19 cellular contexts compared by ENCODE assay signal in genomic region chr16:59164461-59164860, GRCh38.
DNase-seq lines count a peak whose midpoint lies in the region; ATAC-seq and TF ChIP-seq lines count a peak whose summit lies in the region.
"Had no signal": no experiment of that assay in that cellular context is flagged by ENCODE, and none has a peak within 500 bp of the region (broad histone marks: within the 10 kb centered on the region; RNA-seq: fewer than 3 reads in every experiment).

No MANE protein-coding gene starts in this region.

- POLR2A ChIA-PET in WTC11 (lab: Charles Lee): interaction anchor here (0.6 kb wide), 1 partner anchor 1926 kb away, joined by 7 read pairs; no protein-coding TSS in a partner anchor

- DNase-seq in EH (ENCODE audit: low read depth): peak; percentile 2
- DNase-seq in LHCN-M2 (ENCODE audit: low read depth): peak; percentile 3
- DNase-seq in WTC11 (ENCODE audit: low spot score): peak; percentile 22
- DNase-seq in left lung: no peak
- DNase-seq in stimulated activated naive B cell treated with anti-CD40 and anti-IgM and Interleukin-4, amounts not matched to agents 10 μg/mL and 1 μg/mL and 100 μg/mL, for 72 hours: no peak
- no peak for DNase-seq in spleen
- no peak for DNase-seq in A172 (ENCODE audit: low spot score)
- DNase-seq: cerebellar nuclear complex, left ventricle myocardium superior, small intestine, T-helper 17 cell, testis had no signal

- WGBS in spleen, 5 donors: 82 to 89% (median 87%) methylated on average over 2 of the region's 2 CpGs

- H3K27ac Mint-ChIP-seq in WTC11: no peak overlapping the region
- H3K27ac Mint-ChIP-seq in stimulated activated naive B cell treated with anti-CD40 and anti-IgM and Interleukin-4, amounts not matched to agents 10 μg/mL and 1 μg/mL and 100 μg/mL, for 72 hours: no peak overlapping the region
- H3K27ac Mint-ChIP-seq: activated T-helper 17 cell treated with anti-CD3 and anti-CD28 coated beads, Interleukin-2, amount 50 U/mL, for 72 hours; T-helper 17 cell had no signal

- H3K4me3 Mint-ChIP-seq in WTC11: no peak overlapping the region
- H3K4me3 Mint-ChIP-seq in stimulated activated naive B cell treated with anti-CD40 and anti-IgM and Interleukin-4, amounts not matched to agents 10 μg/mL and 1 μg/mL and 100 μg/mL, for 72 hours: no peak overlapping the region
- H3K4me3 Mint-ChIP-seq: activated T-helper 17 cell treated with anti-CD3 and anti-CD28 coated beads, Interleukin-2, amount 50 U/mL, for 72 hours; T-helper 17 cell had no signal

- intact Hi-C loops in left lung (cut with DNase I) (no loop called here), spleen (cut with DNase I; ENCODE audit: low total_unique reads) (no loop called here)

- CTCF ChIA-PET in WTC11 (lab: Charles Lee): interaction anchor here (0.7 kb wide), 1 partner anchor 104 kb away, joined by 3 read pairs; no protein-coding TSS in a partner anchor

- H3K27me3 ChIP-seq in left lung (no peaks in the 10 kb centered on the region), spleen (replicated peaks in 1 of 7) (no peaks in the 10 kb centered on the region)
- H3K27me3 ChIP-seq: testis had no signal

- H3K4me1 ChIP-seq in left lung (no peaks in the 10 kb centered on the region), spleen (no peaks in the 10 kb centered on the region)
- H3K4me1 ChIP-seq: Caco-2, parathyroid adenoma, testis had no signal

- no peaks in the 10 kb centered on the region for H3K9me3 ChIP-seq in left lung
- H3K9me3 ChIP-seq in spleen: no peaks in the 10 kb centered on the region
- H3K9me3 ChIP-seq: Caco-2, testis had no signal

- H3K4me3 ChIP-seq in left lung (no peak overlapping the region), spleen (no peak overlapping the region)
- H3K4me3 ChIP-seq: K562, testis had no signal

- TF ChIP-seq CTCF in WTC11 (IDR thresholded peaks at IDR 0.05) (no peak), left lung (IDR thresholded peaks at IDR 0.05) (no peak), spleen (IDR thresholded peaks at IDR 0.05 in 8 of 11, conservative IDR thresholded peaks at IDR 0.05 in 3 of 11) (no peak)

- peaks cover 13% of the 10 kb centered on the region for H3K9me3 Mint-ChIP-seq in WTC11
- H3K9me3 Mint-ChIP-seq in stimulated activated naive B cell treated with anti-CD40 and anti-IgM and Interleukin-4, amounts not matched to agents 10 μg/mL and 1 μg/mL and 100 μg/mL, for 72 hours: peaks cover 0 to 1% of the 10 kb centered on the region in 2 donors

- TF ChIP-seq POLR2A in spleen (IDR thresholded peaks at IDR 0.05): no peak

- H3K4me1 Mint-ChIP-seq in WTC11: peaks cover 26% of the 10 kb centered on the region
- H3K4me1 Mint-ChIP-seq in stimulated activated naive B cell treated with anti-CD40 and anti-IgM and Interleukin-4, amounts not matched to agents 10 μg/mL and 1 μg/mL and 100 μg/mL, for 72 hours: no peaks in the 10 kb centered on the region
- H3K4me1 Mint-ChIP-seq: activated T-helper 17 cell treated with anti-CD3 and anti-CD28 coated beads, Interleukin-2, amount 50 U/mL, for 72 hours; T-helper 17 cell had no signal

- H3K36me3 Mint-ChIP-seq in WTC11: 0 out of 2 replicates have a peak, but pooled peaks cover 5% of the 10 kb centered on the region
- no peaks in the 10 kb centered on the region for H3K36me3 Mint-ChIP-seq in stimulated activated naive B cell treated with anti-CD40 and anti-IgM and Interleukin-4, amounts not matched to agents 10 μg/mL and 1 μg/mL and 100 μg/mL, for 72 hours

- H3K27ac ChIP-seq in left lung (no peak overlapping the region), spleen (no peak overlapping the region)
- H3K27ac ChIP-seq: parathyroid adenoma, testis had no signal

- ATAC-seq in WTC11 (no peak), left lung (peak; percentile 25), HG03108 (IDR thresholded peaks at IDR 0.05; ENCODE audit: unreplicated experiment) (no peak)
- no peak for ATAC-seq in stimulated activated naive B cell treated with anti-CD40 and anti-IgM and Interleukin-4, amounts not matched to agents 10 μg/mL and 1 μg/mL and 100 μg/mL, for 72 hours (replicated peaks)
- ATAC-seq: activated CD4-positive, CD25-positive, alpha-beta regulatory T cell treated with anti-CD3 and anti-CD28 coated beads, Interleukin-2, amount 50 U/mL, for 24 hours; activated T-helper 17 cell treated with anti-CD3 and anti-CD28 coated beads, Interleukin-2, amount 50 U/mL, for 72 hours; K562; left ventricle myocardium superior; Right ventricle myocardium inferior; T-helper 17 cell had no signal

- no peaks in the 10 kb centered on the region for H3K36me3 ChIP-seq in left lung
- no peaks in the 10 kb centered on the region for H3K36me3 ChIP-seq in spleen

- H3K27me3 Mint-ChIP-seq in WTC11 (ENCODE audit: low read depth): no peaks in the 10 kb centered on the region
- no peaks in the 10 kb centered on the region for H3K27me3 Mint-ChIP-seq in stimulated activated naive B cell treated with anti-CD40 and anti-IgM and Interleukin-4, amounts not matched to agents 10 μg/mL and 1 μg/mL and 100 μg/mL, for 72 hours
- H3K27me3 Mint-ChIP-seq: activated T-helper 17 cell treated with anti-CD3 and anti-CD28 coated beads, Interleukin-2, amount 50 U/mL, for 72 hours; T-helper 17 cell had no signal

TF ChIP-seq in WTC11, 78 proteins besides CTCF, POLR2A, EP300 and RAD21:
- TF ChIP-seq USF1 (CRISPR knock-in tag; IDR thresholded peaks at IDR 0.05): peak; percentile 24; the same call in 1 of the 2 replicates
- no peak for TF ChIP-seq TEAD4 (CRISPR knock-in tag; IDR thresholded peaks at IDR 0.05)

Comparison
In these comparisons a context has a peak if more than half of its experiments do, and no peak if none do; other contexts are left out.
1. DNase-seq: peak in EH (single experiment), LHCN-M2 (single experiment) and WTC11 (single experiment); none in left lung (0 of 2), stimulated activated naive B cell treated with anti-CD40 and anti-IgM and Interleukin-4, amounts not matched to agents 10 μg/mL and 1 μg/mL and 100 μg/mL, for 72 hours (single experiment), spleen (single experiment) and A172 (single experiment).